Comparison of ENCODE assay signal across 1 cellular context in the genomic region with DNA sequence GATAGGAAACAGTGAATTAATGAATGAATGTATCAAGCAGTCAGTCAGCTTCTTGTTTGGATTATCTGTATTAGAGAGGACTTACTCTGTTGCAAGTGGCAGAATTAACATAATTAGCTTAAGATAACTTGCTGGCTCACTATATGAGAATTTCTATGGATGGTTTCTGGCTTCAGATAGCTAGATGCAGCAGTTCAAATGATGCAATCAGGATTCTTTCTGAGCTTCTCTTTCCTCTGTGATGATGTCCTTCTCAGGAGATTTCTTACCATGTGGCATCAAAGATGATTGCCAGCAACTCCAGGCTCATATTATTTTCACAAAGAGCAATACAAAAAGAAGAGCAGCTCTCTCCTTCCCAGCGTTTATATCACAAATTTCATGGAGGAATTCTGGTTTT.
TF ChIP-seq lines count a peak whose summit lies in the region.

No MANE protein-coding gene starts in this region.

TF ChIP-seq in IMR-90, 13 proteins besides CTCF, POLR2A, EP300 and RAD21:
- no peak for TF ChIP-seq MAZ (IDR thresholded peaks at IDR 0.05; ENCODE audit: borderline replicate concordance, low read depth, low read length)
- TF ChIP-seq CEBPB (IDR thresholded peaks at IDR 0.05; ENCODE audit: low read depth, low read length): peak; percentile 87
